Comparison of ENCODE assay signal across 1 cellular context in the genomic region with DNA sequence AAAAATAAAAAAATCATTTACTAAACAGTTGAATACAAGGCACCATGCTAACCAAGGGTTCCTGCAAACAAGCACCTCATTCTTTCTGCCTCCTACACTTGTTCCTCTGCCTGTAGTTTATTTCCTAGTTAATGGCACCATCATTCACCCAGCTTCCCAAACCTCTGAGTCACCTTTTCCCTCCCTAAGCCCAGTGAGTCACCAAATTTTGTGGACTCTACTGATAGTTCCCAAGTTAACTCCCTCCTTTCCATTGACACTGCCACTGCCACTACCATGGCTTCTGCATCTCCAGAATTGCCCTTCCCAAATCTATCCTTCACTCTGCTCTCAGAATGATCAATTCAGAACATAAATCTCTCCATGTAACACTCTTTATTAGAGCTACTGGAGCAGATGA.
A peak's percentile ranks its signal among the peaks of the same experiment; 100 is the strongest.
TF ChIP-seq lines count a peak whose summit lies in the region.

No MANE protein-coding gene starts in this region.

TF ChIP-seq in HCT116, 20 proteins besides CTCF, POLR2A, EP300 and RAD21 (continued from another document):
- TF ChIP-seq REST (IDR thresholded peaks at IDR 0.05; ENCODE audit: low read depth) (no peak), YY1 (IDR thresholded peaks at IDR 0.05; ENCODE audit: extremely low read depth, insufficient replicate concordance, low read depth, low read length) (no peak), FOSL1 (IDR thresholded peaks at IDR 0.05; ENCODE audit: low read depth) (peak; percentile 98), CBX3 (IDR thresholded peaks at IDR 0.05; ENCODE audit: low read depth) (peak; percentile 55; the same call in 1 of the 2 replicates), JUND (IDR thresholded peaks at IDR 0.05) (peak; percentile 98), SP1 (IDR thresholded peaks at IDR 0.05; ENCODE audit: low read depth) (peak; percentile 92), EZH2 (IDR thresholded peaks at IDR 0.05) (no peak), ZBTB33 (IDR thresholded peaks at IDR 0.05; ENCODE audit: extremely low read depth, insufficient replicate concordance, low read length) (peak; percentile 7), ZFX (IDR thresholded peaks at IDR 0.05) (no peak)
TF ChIP-seq in HCT116: peak in this region for 9.
